ENCODE assay signal across 8 cellular contexts in genomic region chr21:33324311-33325221, GRCh38. TPM values are rescaled to one million over a fixed set of nuclear protein-coding genes. Genes with fewer than 3 reads are reported as not detected.
DNase-seq lines count a peak whose midpoint lies in the region; TF ChIP-seq lines count a peak whose summit lies in the region.

TSS of gene IFNAR1 (plus strand) at chr21:33324970. CDS start at chr21:33325056, 86 bp downstream.

- no peaks in the 10 kb centered on the region for H3K9me3 ChIP-seq in SJSA1 (replicated peaks)
- no peaks in the 10 kb centered on the region for H3K9me3 ChIP-seq in suprapubic skin

- no peak for TF ChIP-seq EP300 in suprapubic skin (IDR thresholded peaks at IDR 0.05)

- H3K27ac ChIP-seq in SJSA1 (peak within 1 kb of the TSS; percentile 93), suprapubic skin (peak within 1 kb of the TSS; percentile 99)

- no peak for TF ChIP-seq CTCF in HFF-Myc (IDR thresholded peaks at IDR 0.05; ENCODE audit: low read depth, low read length, missing control alignments)
- TF ChIP-seq CTCF in suprapubic skin (IDR thresholded peaks at IDR 0.05): no peak

- peak in 1 of 2 donors; percentile 74 for TF ChIP-seq POLR2A in suprapubic skin (IDR thresholded peaks at IDR 0.05)

- H3K4me3 ChIP-seq in HFF-Myc (replicated peaks; ENCODE audit: low read depth, low read length): peak within 1 kb of the TSS; percentile 94
- H3K4me3 ChIP-seq in SJSA1: peak within 1 kb of the TSS; percentile 86
- H3K4me3 ChIP-seq in suprapubic skin: peak within 1 kb of the TSS; percentile 95

- H3K27me3 ChIP-seq in SJSA1 (replicated peaks) (no peaks in the 10 kb centered on the region), suprapubic skin (no peaks in the 10 kb centered on the region)

- H3K4me1 ChIP-seq in SJSA1 (replicated peaks) (peaks cover 5% of the 10 kb centered on the region), suprapubic skin (peaks cover 23% of the 10 kb centered on the region)

- H3K36me3 ChIP-seq in SJSA1 (peaks cover 3% of the 10 kb centered on the region; the same call in 1 of the 2 replicates), suprapubic skin (no peaks in the 10 kb centered on the region)

- under 1% methylated on average over 61 of the region's 85 CpGs for WGBS in suprapubic skin

- DNase-seq in GM04503 (ENCODE audit: low read depth) (peak; percentile 75), HFF-Myc (ENCODE audit: extremely low read depth, low read depth) (peak; percentile 86), MV-4-11 (lab: John Stamatoyannopoulos, UW) (peak; percentile 97), SJSA1 (ENCODE audit: low read depth in 1 of 2, low spot score in 2 of 2) (peak; percentile 98 to 99), germinal center (ENCODE audit: low spot score) (peak; percentile 98), nucleus accumbens (lab: John Stamatoyannopoulos, UW) (peak; percentile 44 to 99 (median 96)), suprapubic skin (ENCODE audit: low spot score in 2 of 2) (peak; percentile 99)
- peak; percentile 99 for DNase-seq in activated naive CD4-positive, alpha-beta T cell treated with Interleukin-2 at 50 U/mL for 16 hours

RNA-seq across cellular contexts. Expression of gene IFNAR1, which starts in this region (rescaled TPM):
- 9.7 and 16.2 TPM in 2 replicates for total RNA-seq in SJSA1 (2014; rRNA removed; shearing (Covaris generic))
- 10 to 100 TPM; 15.9 to 37.3 (median 22.6) TPM for total RNA-seq in suprapubic skin

Comparison
In these comparisons a context has a peak if more than half of its experiments do, and no peak if none do; other contexts are left out.
1. Peak in every context shown above with its lines: DNase-seq, H3K4me3 ChIP-seq and H3K27ac ChIP-seq.